In genomic region chr11:103108933-103109817, GRCh38 we compare ENCODE assay signal across 8 cellular contexts.
DNase-seq lines count a peak whose midpoint lies in the region; ATAC-seq and TF ChIP-seq lines count a peak whose summit lies in the region.

DYNC2H1 (plus strand) TSS chr11:103109426; CDS start chr11:103109575, 149 bp downstream.

- ATAC-seq in GM19023 (IDR thresholded peaks at IDR 0.05; ENCODE audit: unreplicated experiment) (peak; percentile 100), HG03280 (IDR thresholded peaks at IDR 0.05; ENCODE audit: unreplicated experiment) (peak; percentile 99)

- peak; percentile 61 for TF ChIP-seq CTCF in AG10803 (conservative IDR thresholded peaks at IDR 0.05; ENCODE audit: low read length)
- TF ChIP-seq CTCF in choroid plexus epithelial cell (conservative IDR thresholded peaks at IDR 0.05; ENCODE audit: low read depth, low read length): peak; percentile 65

- peak; percentile 91 for DNase-seq in AG10803 (ENCODE audit: low read depth)
- DNase-seq in NCI-H446 treated with DMSO at 0.1 percent for 48 hours (lab: John Stamatoyannopoulos, UW): peak; percentile 86
- peak; percentile 82 for DNase-seq in activated CD4-positive, alpha-beta T cell treated with anti-CD3 and anti-CD28 coated beads for 1 hour
- DNase-seq in choroid plexus epithelial cell (ENCODE audit: low read depth): peak; percentile 95
- peak; percentile 97 for DNase-seq in left kidney (ENCODE audit: low read depth, low spot score)
- peak; percentile 76 to 81 for DNase-seq in stimulated activated CD4-positive, alpha-beta T cell treated with anti-CD3 and anti-CD28 coated beads, Interleukin-1b, Interleukin-23, amount 100 ng/mL, for 4 hours (ENCODE audit: low read depth in 2 of 2)

- peak within 1 kb of the TSS; percentile 82 for H3K4me3 ChIP-seq in AG10803 (ENCODE audit: low read length)
- peak within 1 kb of the TSS; percentile 82 for H3K4me3 ChIP-seq in choroid plexus epithelial cell (ENCODE audit: low read depth, low read length)

Comparison
In these comparisons a context has a peak if more than half of its experiments do, and no peak if none do; other contexts are left out.
1. Peak in every context shown above with its lines: DNase-seq, ATAC-seq and H3K4me3 ChIP-seq.